Comparison of ENCODE assay signal across 9 cellular contexts in genomic region chr12:132638541-132639408, GRCh38. TPM values are rescaled to one million over a fixed set of nuclear protein-coding genes. Genes with fewer than 3 reads are reported as not detected.
DNase-seq lines count a peak whose midpoint lies in the region; TF ChIP-seq lines count a peak whose summit lies in the region.
"Had no signal": no experiment of that assay in that cellular context is flagged by ENCODE, and none has a peak within 500 bp of the region (broad histone marks: within the 10 kb centered on the region; RNA-seq: fewer than 3 reads in every experiment).

No MANE protein-coding gene starts in this region.

- POLR2A ChIA-PET in RWPE1 (lab: Yijun Ruan, JAX; ENCODE audit: low non-redundant PET) = interaction anchor here (0.5 to 0.6 kb wide), 2 partner anchors 32 to 44 kb away, joined by 3 to 8 read pairs; no protein-coding TSS in a partner anchor

- H3K4me1 Mint-ChIP-seq in progenitor cell of endocrine pancreas (ENCODE audit: low read depth) = no peaks in the 10 kb centered on the region

- H3K4me3 ChIP-seq in fibroblast of pulmonary artery (replicated peaks; ENCODE audit: low read depth, low read length) (no peak overlapping the region), MG63 (no peak overlapping the region)

- peaks cover 94% of the 10 kb centered on the region for H3K36me3 ChIP-seq in MG63

- H3K27ac Mint-ChIP-seq in progenitor cell of endocrine pancreas = no peak overlapping the region

- CTCF ChIA-PET in RWPE1 (lab: Yijun Ruan, JAX) = interaction anchor here (0.6 to 1.7 kb wide), 13 partner anchors 9 to 223 kb away, joined by 3 to 12 read pairs (median 3); no protein-coding TSS in a partner anchor

- H3K27me3 Mint-ChIP-seq in progenitor cell of endocrine pancreas = no peaks in the 10 kb centered on the region

- H3K9me3 Mint-ChIP-seq in progenitor cell of endocrine pancreas (ENCODE audit: low read depth) = no peaks in the 10 kb centered on the region

- H3K27me3 ChIP-seq in MG63 = no peaks in the 10 kb centered on the region

- peak; percentile 61 for TF ChIP-seq CTCF in GM12874 (IDR thresholded peaks at IDR 0.05; ENCODE audit: insufficient read depth, low read depth, low read length)
- peak; percentile 83 for TF ChIP-seq CTCF in RWPE1 (conservative IDR thresholded peaks at IDR 0.05; ENCODE audit: low read depth)
- TF ChIP-seq CTCF in fibroblast of pulmonary artery (IDR thresholded peaks at IDR 0.05; ENCODE audit: low read length, missing control alignments) = peak; percentile 96
- TF ChIP-seq CTCF in progenitor cell of endocrine pancreas (IDR thresholded peaks at IDR 0.05; ENCODE audit: unreplicated experiment) = peak; percentile 69

- no peaks in the 10 kb centered on the region for H3K9me3 ChIP-seq in MG63

- no peak overlapping the region for H3K4me3 Mint-ChIP-seq in progenitor cell of endocrine pancreas (ENCODE audit: low read depth)

- peaks cover 42% of the 10 kb centered on the region for H3K36me3 Mint-ChIP-seq in progenitor cell of endocrine pancreas (ENCODE audit: insufficient read depth)

- 0 out of 2 replicates have a peak overlapping the region, but pooled peaks have one; percentile 1 for H3K27ac ChIP-seq in RWPE1
- H3K27ac ChIP-seq: epithelial cell of prostate had no signal

- DNase-seq in AG08395 (ENCODE audit: low spot score) = peak; percentile 78
- DNase-seq in RWPE1 (ENCODE audit: low spot score) = peak; percentile 49
- DNase-seq in fibroblast of pulmonary artery (ENCODE audit: low read depth) = peak; percentile 69
- DNase-seq in progenitor cell of endocrine pancreas (ENCODE audit: low spot score, unreplicated experiment) = no peak
- DNase-seq in SKM-1 treated with dmso at 0.1 percent for 144 hours (lab: John Stamatoyannopoulos, UW; ENCODE audit: unreplicated experiment) = no peak
- DNase-seq in NCI-H748 (lab: John Stamatoyannopoulos, UW; ENCODE audit: unreplicated experiment) = no peak
- DNase-seq in MG63 = no peak

RNA-seq across cellular contexts. Expression of gene P2RX2, which starts 20.2 kb away (rescaled TPM):
- 0.19 TPM in 1 of 2 replicates, not detected in the other for total RNA-seq in progenitor cell of endocrine pancreas
- total RNA-seq in MG63 (2014; rRNA removed; shearing (Covaris generic); ENCODE audit: low replicate concordance) = not detected in 2 replicates

RNA-seq across cellular contexts. Expression of gene LRCOL1, which starts 28.4 kb away (rescaled TPM):
- total RNA-seq in progenitor cell of endocrine pancreas = not detected in 2 replicates
- total RNA-seq in MG63 (2014; rRNA removed; shearing (Covaris generic); ENCODE audit: low replicate concordance) = not detected in 2 replicates

RNA-seq across cellular contexts. Expression of gene POLE, which starts 48.4 kb away (rescaled TPM):
- 121 and 129 TPM in 2 replicates for total RNA-seq in progenitor cell of endocrine pancreas
- 18.8 and 47.9 TPM in 2 replicates for total RNA-seq in MG63 (2014; rRNA removed; shearing (Covaris generic); ENCODE audit: low replicate concordance)

RNA-seq across cellular contexts. Expression of gene PXMP2, which starts 48.6 kb away (rescaled TPM):
- 24.4 and 25.0 TPM in 2 replicates for total RNA-seq in progenitor cell of endocrine pancreas
- 130 and 145 TPM in 2 replicates for total RNA-seq in MG63 (2014; rRNA removed; shearing (Covaris generic); ENCODE audit: low replicate concordance)

Comparison
In these comparisons a context has a peak if more than half of its experiments do, and no peak if none do; other contexts are left out.
1. DNase-seq: peak in AG08395 (single experiment), RWPE1 (single experiment) and fibroblast of pulmonary artery (single experiment); none in progenitor cell of endocrine pancreas (single experiment), SKM-1 treated with dmso at 0.1 percent for 144 hours (single experiment), NCI-H748 (single experiment) and MG63 (single experiment).
2. Peak in every context shown above with its lines, with median percentiles within 50 percentile points of each other: CTCF ChIP-seq.